ENCODE assay signal across 24 cellular contexts in the genomic region with DNA sequence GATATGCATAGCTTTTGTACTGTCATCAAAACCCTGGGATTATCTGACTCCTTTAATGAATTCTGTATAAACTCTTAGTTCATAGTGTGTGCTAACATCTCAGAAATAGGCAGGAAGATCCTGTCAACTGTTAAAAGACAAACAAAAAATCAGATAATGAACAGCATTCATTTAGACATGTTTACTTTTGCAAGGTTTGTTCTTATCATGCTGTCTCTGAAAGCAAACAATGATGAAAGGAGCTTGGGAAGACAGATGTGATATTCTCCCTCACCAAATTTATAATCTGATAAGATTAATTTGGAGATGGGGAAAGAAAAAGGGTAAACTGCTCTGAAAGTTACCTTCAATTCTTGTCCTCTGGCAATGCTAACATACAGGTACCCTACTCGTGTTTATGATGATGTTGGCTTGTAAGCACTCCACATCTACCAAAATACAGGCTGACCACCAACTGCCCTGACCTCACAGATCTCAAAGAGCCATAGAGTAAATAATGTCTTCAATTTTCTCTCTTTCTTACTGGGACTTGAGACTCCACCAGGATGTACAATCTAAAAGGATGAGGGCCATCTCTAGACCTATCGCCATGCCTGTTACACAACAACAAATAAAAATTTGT.
"Had no signal": no experiment of that assay in that cellular context is flagged by ENCODE, and none has a peak within 500 bp of the region (broad histone marks: within the 10 kb centered on the region; RNA-seq: fewer than 3 reads in every experiment).

No MANE protein-coding gene starts in this region.

- DNase-seq: activated T-cell treated with anti-CD3 and anti-CD28 coated beads, Interleukin-2, amount 50 U/mL, for 1 hour; brain microvascular endothelial cell; caudate nucleus; dorsolateral prefrontal cortex; esophagus squamous epithelium; head of caudate nucleus; hypothalamus; mesenchymal stem cell; mucosa of descending colon; nucleus accumbens; small intestine; stimulated activated CD4-positive, alpha-beta T cell treated with anti-CD3 and anti-CD28 coated beads, Interleukin-15, amount 100 ng/mL, for 24 hours; stomach had no signal

- H3K36me3 ChIP-seq: ascending aorta, brain microvascular endothelial cell, gastroesophageal sphincter, stomach, tibial nerve had no signal

- H3K27ac ChIP-seq: ascending aorta, brain microvascular endothelial cell, dorsolateral prefrontal cortex, esophagus squamous epithelium, gastroesophageal sphincter, stomach, suprapubic skin, tibial nerve had no signal

- H3K9me3 ChIP-seq: ascending aorta, esophagus squamous epithelium, gastroesophageal sphincter, mucosa of descending colon, stomach, suprapubic skin, tibial nerve had no signal

- ATAC-seq: activated naive CD4-positive, alpha-beta T cell treated with anti-CD3 and anti-CD28 coated beads, Interleukin-2, amount 50 U/mL, for 72 hours; activated T-helper 17 cell treated with anti-CD3 and anti-CD28 coated beads, Interleukin-2, amount 50 U/mL, for 72 hours; gastroesophageal sphincter; mucosa of descending colon; sciatic nerve; stimulated activated memory B cell treated with anti-CD40 and anti-IgM and Interleukin-4, amounts not matched to agents 10 μg/mL and 1 μg/mL and 100 μg/mL, for 72 hours had no signal

- H3K27me3 ChIP-seq: ascending aorta, brain microvascular endothelial cell, dorsolateral prefrontal cortex, esophagus squamous epithelium, gastroesophageal sphincter, stomach, suprapubic skin, tibial nerve had no signal

- H3K4me1 ChIP-seq: ascending aorta, esophagus squamous epithelium, gastroesophageal sphincter, stomach, suprapubic skin had no signal

- H3K4me3 ChIP-seq: ascending aorta, dorsolateral prefrontal cortex, esophagus squamous epithelium, gastroesophageal sphincter, mucosa of descending colon, stomach, suprapubic skin, tibial nerve had no signal

- FAIRE-seq: colon, small intestine, TTC549, urothelium cell line had no signal
